9 cellular contexts compared by ENCODE assay signal in genomic region chr17:27354051-27354490, GRCh38.
DNase-seq lines count a peak whose midpoint lies in the region; FAIRE-seq and TF ChIP-seq lines count a peak whose summit lies in the region.
"Had no signal": no experiment of that assay in that cellular context is flagged by ENCODE, and none has a peak within 500 bp of the region (broad histone marks: within the 10 kb centered on the region; RNA-seq: fewer than 3 reads in every experiment).

No MANE protein-coding gene starts in this region.

- H3K27ac Mint-ChIP-seq in activated naive CD4-positive, alpha-beta T cell treated with anti-CD3 and anti-CD28 coated beads for 36 hours = peak overlapping the region; percentile 56
- peak overlapping the region; percentile 72 for H3K27ac Mint-ChIP-seq in activated naive CD8-positive, alpha-beta T cell treated with anti-CD3 and anti-CD28 coated beads for 36 hours

- H3K36me3 Mint-ChIP-seq in activated naive CD4-positive, alpha-beta T cell treated with anti-CD3 and anti-CD28 coated beads for 36 hours (ENCODE audit: low read depth) = no peaks in the 10 kb centered on the region
- peaks cover 11% of the 10 kb centered on the region for H3K36me3 Mint-ChIP-seq in activated naive CD8-positive, alpha-beta T cell treated with anti-CD3 and anti-CD28 coated beads for 36 hours

- DNase-seq in activated naive CD4-positive, alpha-beta T cell treated with anti-CD3 and anti-CD28 coated beads for 36 hours = no peak
- no peak for DNase-seq in activated naive CD4-positive, alpha-beta T cell treated with Interleukin-2 at 50 U/mL for 16 hours
- no peak for DNase-seq in activated naive CD8-positive, alpha-beta T cell treated with anti-CD3 and anti-CD28 coated beads for 36 hours
- DNase-seq in left kidney (ENCODE audit: low read depth, low spot score) = peak; percentile 16
- DNase-seq in tibial artery = no peak
- DNase-seq in DMS 273 (lab: John Stamatoyannopoulos, UW; ENCODE audit: unreplicated experiment) = no peak
- no peak for DNase-seq in D721Med (ENCODE audit: insufficient read length, low spot score)
- DNase-seq in iPS-NIHi7 (ENCODE audit: extremely low spot score) = no peak

- no peaks in the 10 kb centered on the region for H3K9me3 Mint-ChIP-seq in activated naive CD4-positive, alpha-beta T cell treated with anti-CD3 and anti-CD28 coated beads for 36 hours
- H3K9me3 Mint-ChIP-seq in activated naive CD8-positive, alpha-beta T cell treated with anti-CD3 and anti-CD28 coated beads for 36 hours = no peaks in the 10 kb centered on the region

- H3K9me3 ChIP-seq in tibial artery = no peaks in the 10 kb centered on the region

- no peaks in the 10 kb centered on the region for H3K27me3 ChIP-seq in tibial artery

- no peak for FAIRE-seq in D721Med (lab: Jason Lieb, UNC)
- FAIRE-seq: G401.6 had no signal

- intact Hi-C loops in activated naive CD4-positive, alpha-beta T cell treated with anti-CD3 and anti-CD28 coated beads for 36 hours (cut with micrococcal nuclease) = no loop called here
- intact Hi-C loops in tibial artery (cut with DNase I; ENCODE audit: low total_unique reads) = loop anchor here (5.0 to 10.0 kb wide), 2 partner anchors 103 to 141 kb away; partner anchors contain the start of gene KSR1

- H3K4me1 Mint-ChIP-seq in activated naive CD4-positive, alpha-beta T cell treated with anti-CD3 and anti-CD28 coated beads for 36 hours (ENCODE audit: low read depth) = peaks cover 21% of the 10 kb centered on the region
- H3K4me1 Mint-ChIP-seq in activated naive CD8-positive, alpha-beta T cell treated with anti-CD3 and anti-CD28 coated beads for 36 hours = peaks cover 17% of the 10 kb centered on the region

- H3K27me3 Mint-ChIP-seq in activated naive CD4-positive, alpha-beta T cell treated with anti-CD3 and anti-CD28 coated beads for 36 hours (ENCODE audit: low read depth) = no peaks in the 10 kb centered on the region
- no peaks in the 10 kb centered on the region for H3K27me3 Mint-ChIP-seq in activated naive CD8-positive, alpha-beta T cell treated with anti-CD3 and anti-CD28 coated beads for 36 hours

- H3K36me3 ChIP-seq in tibial artery = no peaks in the 10 kb centered on the region

- peak overlapping the region; percentile 89 for H3K4me3 Mint-ChIP-seq in activated naive CD4-positive, alpha-beta T cell treated with anti-CD3 and anti-CD28 coated beads for 36 hours
- H3K4me3 Mint-ChIP-seq in activated naive CD8-positive, alpha-beta T cell treated with anti-CD3 and anti-CD28 coated beads for 36 hours = peak overlapping the region; percentile 94

- peak overlapping the region; percentile 67 to 87 for H3K4me3 ChIP-seq in tibial artery

- H3K27ac ChIP-seq in tibial artery = peak overlapping the region; percentile 96 to 97

- H3K4me1 ChIP-seq in tibial artery = peaks cover 0 to 22% (median 14%) of the 10 kb centered on the region in 4 donors

- CTCF ChIA-PET in activated naive CD4-positive, alpha-beta T cell treated with anti-CD3 and anti-CD28 coated beads for 36 hours (lab: Charles Lee) = interaction anchor here (0.7 to 4.1 kb wide), 26 partner anchors 9 to 297 kb away, joined by 3 to 63 read pairs (median 4); no protein-coding TSS in a partner anchor

- TF ChIP-seq CTCF in tibial artery (IDR thresholded peaks at IDR 0.05) (no peak), D721Med (IDR thresholded peaks at IDR 0.05; ENCODE audit: insufficient read depth, missing control alignments) (no peak)
